Comparison of ENCODE assay signal across 24 cellular contexts in the genomic region with DNA sequence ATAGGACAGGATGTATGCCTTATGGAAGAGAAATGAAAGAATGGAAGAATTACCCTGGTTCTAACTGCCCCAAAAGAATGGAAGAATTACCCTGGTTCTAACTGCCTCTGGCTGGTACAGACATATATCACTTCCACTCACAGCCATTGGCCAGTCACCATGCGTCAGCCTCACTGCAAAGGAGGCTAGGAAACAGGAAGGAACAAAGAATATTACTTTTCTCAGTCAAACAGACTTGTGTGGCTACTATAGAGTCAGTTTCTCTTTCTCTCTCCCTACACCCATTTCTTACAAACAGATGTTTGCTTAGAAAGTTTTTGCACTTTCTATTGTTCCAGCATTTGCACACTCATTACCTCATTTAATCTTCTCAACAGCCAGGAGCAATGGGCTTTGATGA.
"Had no signal": no experiment of that assay in that cellular context is flagged by ENCODE, and none has a peak within 500 bp of the region (broad histone marks: within the 10 kb centered on the region; RNA-seq: fewer than 3 reads in every experiment).

No MANE protein-coding gene starts in this region.

- H3K27ac ChIP-seq: adrenal gland, breast epithelium, coronary artery, RWPE1, SJCRH30 had no signal

- H3K9ac ChIP-seq: SK-N-SH had no signal

- H3K27me3 Mint-ChIP-seq: activated CD8-positive, alpha-beta T cell treated with anti-CD3 and anti-CD28 coated beads for 36 hours; activated naive CD4-positive, alpha-beta T cell treated with anti-CD3 and anti-CD28 coated beads, Interleukin-2, amount 10 ng/mL, durations not matched to agents 7 days and 5 days; activated naive CD8-positive, alpha-beta T cell treated with anti-CD3 and anti-CD28 coated beads, Interleukin-2, amount 10 ng/mL, durations not matched to agents 7 days and 5 days had no signal

- H3K27me3 ChIP-seq: adrenal gland, breast epithelium had no signal

- H3K36me3 Mint-ChIP-seq: activated naive CD4-positive, alpha-beta T cell treated with anti-CD3 and anti-CD28 coated beads, Interleukin-2, amount 10 ng/mL, durations not matched to agents 7 days and 5 days; activated naive CD8-positive, alpha-beta T cell treated with anti-CD3 and anti-CD28 coated beads, Interleukin-2, amount 10 ng/mL, durations not matched to agents 7 days and 5 days had no signal

- ATAC-seq: activated CD4-positive, CD25-positive, alpha-beta regulatory T cell treated with anti-CD3 and anti-CD28 coated beads, Interleukin-2, amount 50 U/mL, for 24 hours; activated CD8-positive, alpha-beta T cell treated with anti-CD3 and anti-CD28 coated beads for 36 hours; activated T-cell treated with anti-CD3 and anti-CD28 coated beads, Interleukin-2, amount 50 U/mL, for 72 hours had no signal

- H3K9me3 ChIP-seq: adrenal gland had no signal

- H3K4me3 Mint-ChIP-seq: activated CD8-positive, alpha-beta T cell treated with anti-CD3 and anti-CD28 coated beads for 36 hours; activated naive CD4-positive, alpha-beta T cell treated with anti-CD3 and anti-CD28 coated beads, Interleukin-2, amount 10 ng/mL, durations not matched to agents 7 days and 5 days; activated naive CD8-positive, alpha-beta T cell treated with anti-CD3 and anti-CD28 coated beads, Interleukin-2, amount 10 ng/mL, durations not matched to agents 7 days and 5 days; activated T-cell treated with anti-CD3 and anti-CD28 coated beads, Interleukin-2, amount 50 U/mL, for 72 hours; T-helper 1 cell treated with Interleukin-12 subunit alpha and Interleukin-12 subunit beta and Interleukin-4 antibody, amounts not matched to agents 30 μg/mL and 1 μg/mL, for 36 hours had no signal

- H3K4me1 ChIP-seq: adrenal gland, breast epithelium, SJCRH30 had no signal

- H3K27ac Mint-ChIP-seq: activated CD8-positive, alpha-beta T cell treated with anti-CD3 and anti-CD28 coated beads for 36 hours; activated naive CD4-positive, alpha-beta T cell treated with anti-CD3 and anti-CD28 coated beads, Interleukin-2, amount 10 ng/mL, durations not matched to agents 7 days and 5 days; activated naive CD8-positive, alpha-beta T cell treated with anti-CD3 and anti-CD28 coated beads, Interleukin-2, amount 10 ng/mL, durations not matched to agents 7 days and 5 days; activated T-cell treated with anti-CD3 and anti-CD28 coated beads, Interleukin-2, amount 50 U/mL, for 72 hours; activated T-helper 2 cell treated with anti-CD3 and anti-CD28 coated beads, Interferon-gamma antibody, Interleukin-2, Interleukin-4, amounts not matched to agents 10 μg/mL and 5 μg/mL and 100 μg/mL, durations not matched to agents 14 hours and 24 hours and 36 hours; T-helper 1 cell treated with Interleukin-12 subunit alpha and Interleukin-12 subunit beta and Interleukin-4 antibody, amounts not matched to agents 30 μg/mL and 1 μg/mL, for 36 hours had no signal

- DNase-seq: activated CD4-positive, alpha-beta T cell treated with anti-CD3 and anti-CD28 coated beads for 4 hours; activated CD8-positive, alpha-beta memory T cell treated with anti-CD3 and anti-CD28 coated beads, Interleukin-2, amount 50 U/mL, for 4 hours; activated CD8-positive, alpha-beta T cell treated with anti-CD3 and anti-CD28 coated beads for 36 hours; activated gamma-delta T cell treated with Interleukin-2 at 50 U/mL for 16 hours; activated naive CD4-positive, alpha-beta T cell treated with anti-CD3 and anti-CD28 coated beads, Interleukin-2, amount 10 ng/mL, durations not matched to agents 7 days and 5 days; activated naive CD8-positive, alpha-beta T cell treated with anti-CD3 and anti-CD28 coated beads, Interleukin-2, amount 10 ng/mL, durations not matched to agents 7 days and 5 days; activated T-cell treated with anti-CD3 and anti-CD28 coated beads, Interleukin-2, amount 50 U/mL, for 72 hours; adrenal gland; aorta; caudate nucleus; NCI-H1092; NCI-H1417; NCI-H2081; NCI-H510A treated with DMSO at 0.1 percent for 48 hours; NCI-H69; Right ventricle myocardium superior; SJCRH30; SK-N-SH had no signal

- H3K4me2 ChIP-seq: SK-N-SH had no signal

- H3K9me2 ChIP-seq: SK-N-SH had no signal

- H3K4me1 Mint-ChIP-seq: activated naive CD4-positive, alpha-beta T cell treated with anti-CD3 and anti-CD28 coated beads, Interleukin-2, amount 10 ng/mL, durations not matched to agents 7 days and 5 days had no signal

- H3K4me3 ChIP-seq: adrenal gland, breast epithelium, coronary artery, SJCRH30 had no signal

- H3K36me3 ChIP-seq: adrenal gland, breast epithelium, SJCRH30 had no signal
